Comparison of ENCODE assay signal across 26 cellular contexts in genomic region chr6:132053523-132053922, GRCh38.
DNase-seq lines count a peak whose midpoint lies in the region; ATAC-seq and TF ChIP-seq lines count a peak whose summit lies in the region.
"Had no signal": no experiment of that assay in that cellular context is flagged by ENCODE, and none has a peak within 500 bp of the region (broad histone marks: within the 10 kb centered on the region; RNA-seq: fewer than 3 reads in every experiment).

No MANE protein-coding gene starts in this region.

- peak; percentile 54; the same call in 2 of the 3 replicates for ATAC-seq in SK-N-SH treated with all-trans-retinoic acid at 6 μM for 48 hours
- no peak for ATAC-seq in GM18517 (IDR thresholded peaks at IDR 0.05; ENCODE audit: unreplicated experiment)
- ATAC-seq: CD8-positive, alpha-beta T cell; effector memory CD8-positive, alpha-beta T cell; gastrocnemius medialis; left cardiac atrium; naive thymus-derived CD8-positive, alpha-beta T cell; stimulated activated naive B cell treated with anti-CD40 and anti-IgM and Interleukin-4, amounts not matched to agents 10 μg/mL and 1 μg/mL and 100 μg/mL, for 72 hours; upper lobe of right lung had no signal

- DNase-seq in ELR (ENCODE audit: low read depth) (peak; percentile 67), fibroblast of peridontal ligament (ENCODE audit: extremely low read depth) (peak; percentile 89), stromal cell of bone marrow (ENCODE audit: low read depth) (peak; percentile 49), hippocampal formation (lab: John Stamatoyannopoulos, UW) (no peak), HuH-7 (ENCODE audit: low spot score) (no peak)
- DNase-seq: activated CD4-positive, alpha-beta T cell treated with anti-CD3 and anti-CD28 coated beads, Interleukin-2, amount 50 U/mL, for 1 hour; activated CD4-positive, CD25-positive, alpha-beta regulatory T cell; activated effector memory CD4-positive, alpha-beta T cell treated with anti-CD3 and anti-CD28 coated beads, Interleukin-2, amount 50 U/mL, for 16 hours; activated T-cell treated with anti-CD3 and anti-CD28 coated beads, Interleukin-2, amount 50 U/mL, for 1 hour; anterior cingulate cortex; CD8-positive, alpha-beta T cell; effector memory CD8-positive, alpha-beta T cell; gastrocnemius medialis; H9; Karpas-422; left cardiac atrium; naive thymus-derived CD8-positive, alpha-beta T cell; NCI-H1694; NCI-H2171; NCI-H510A treated with DMSO at 0.1 percent for 48 hours; occipital lobe; RPMI8226; stimulated activated naive B cell treated with anti-CD40 and anti-IgM and Interleukin-4, amounts not matched to agents 10 μg/mL and 1 μg/mL and 100 μg/mL, for 72 hours; upper lobe of right lung had no signal

TF ChIP-seq in SK-N-SH treated with all-trans-retinoic acid at 6 μM for 48 hours, 23 proteins besides CTCF, POLR2A, EP300 and RAD21:
- TF ChIP-seq BACH2 (CRISPR knock-in tag; IDR thresholded peaks at IDR 0.05; ENCODE audit: borderline replicate concordance) (no peak), OSR1 (CRISPR knock-in tag; IDR thresholded peaks at IDR 0.05) (no peak), ZNF70 (CRISPR knock-in tag; IDR thresholded peaks at IDR 0.05) (no peak), RARB (CRISPR knock-in tag; IDR thresholded peaks at IDR 0.05) (no peak), ARNTL (CRISPR knock-in tag; IDR thresholded peaks at IDR 0.05; ENCODE audit: borderline replicate concordance, low read depth) (no peak), ZNF8 (CRISPR knock-in tag; IDR thresholded peaks at IDR 0.05) (no peak), ISL1 (CRISPR knock-in tag; IDR thresholded peaks at IDR 0.05) (no peak), TOX (CRISPR knock-in tag; IDR thresholded peaks at IDR 0.05; ENCODE audit: borderline replicate concordance) (no peak), CSDC2 (CRISPR knock-in tag; IDR thresholded peaks at IDR 0.05) (no peak), TCF4 (CRISPR knock-in tag; IDR thresholded peaks at IDR 0.05; ENCODE audit: borderline replicate concordance) (no peak), ZC3H10 (CRISPR knock-in tag; IDR thresholded peaks at IDR 0.05) (no peak), GLIS3 (CRISPR knock-in tag; IDR thresholded peaks at IDR 0.05) (no peak), TSHZ2 (CRISPR knock-in tag; IDR thresholded peaks at IDR 0.05) (no peak), PPARA (CRISPR knock-in tag; IDR thresholded peaks at IDR 0.05; ENCODE audit: borderline replicate concordance) (no peak), ZNF565 (CRISPR knock-in tag; conservative IDR thresholded peaks at IDR 0.05; ENCODE audit: low read depth) (no peak), ESRRG (CRISPR knock-in tag; IDR thresholded peaks at IDR 0.05) (no peak)
- TF ChIP-seq, protein P1, sequence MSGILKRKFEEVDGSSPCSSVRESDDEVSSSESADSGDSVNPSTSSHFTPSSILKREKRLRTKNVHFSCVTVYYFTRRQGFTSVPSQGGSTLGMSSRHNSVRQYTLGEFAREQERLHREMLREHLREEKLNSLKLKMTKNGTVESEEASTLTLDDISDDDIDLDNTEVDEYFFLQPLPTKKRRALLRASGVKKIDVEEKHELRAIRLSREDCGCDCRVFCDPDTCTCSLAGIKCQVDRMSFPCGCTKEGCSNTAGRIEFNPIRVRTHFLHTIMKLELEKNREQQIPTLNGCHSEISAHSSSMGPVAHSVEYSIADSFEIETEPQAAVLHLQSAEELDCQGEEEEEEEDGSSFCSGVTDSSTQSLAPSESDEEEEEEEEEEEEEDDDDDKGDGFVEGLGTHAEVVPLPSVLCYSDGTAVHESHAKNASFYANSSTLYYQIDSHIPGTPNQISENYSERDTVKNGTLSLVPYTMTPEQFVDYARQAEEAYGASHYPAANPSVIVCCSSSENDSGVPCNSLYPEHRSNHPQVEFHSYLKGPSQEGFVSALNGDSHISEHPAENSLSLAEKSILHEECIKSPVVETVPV (CRISPR knock-in tag; IDR thresholded peaks at IDR 0.05), result no peak
- TF ChIP-seq, protein P2, sequence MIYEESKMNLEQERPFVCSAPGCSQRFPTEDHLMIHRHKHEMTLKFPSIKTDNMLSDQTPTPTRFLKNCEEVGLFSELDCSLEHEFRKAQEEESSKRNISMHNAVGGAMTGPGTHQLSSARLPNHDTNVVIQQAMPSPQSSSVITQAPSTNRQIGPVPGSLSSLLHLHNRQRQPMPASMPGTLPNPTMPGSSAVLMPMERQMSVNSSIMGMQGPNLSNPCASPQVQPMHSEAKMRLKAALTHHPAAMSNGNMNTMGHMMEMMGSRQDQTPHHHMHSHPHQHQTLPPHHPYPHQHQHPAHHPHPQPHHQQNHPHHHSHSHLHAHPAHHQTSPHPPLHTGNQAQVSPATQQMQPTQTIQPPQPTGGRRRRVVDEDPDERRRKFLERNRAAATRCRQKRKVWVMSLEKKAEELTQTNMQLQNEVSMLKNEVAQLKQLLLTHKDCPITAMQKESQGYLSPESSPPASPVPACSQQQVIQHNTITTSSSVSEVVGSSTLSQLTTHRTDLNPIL (CRISPR knock-in tag; IDR thresholded peaks at IDR 0.05; ENCODE audit: low read depth), result no peak

Comparison
In these comparisons a context has a peak if more than half of its experiments do, and no peak if none do; other contexts are left out.
1. DNase-seq: peak in ELR (single experiment), fibroblast of peridontal ligament (single experiment) and stromal cell of bone marrow (single experiment); none in hippocampal formation (0 of 2) and HuH-7 (single experiment).